ENCODE assay signal across 7 cellular contexts in the genomic region with DNA sequence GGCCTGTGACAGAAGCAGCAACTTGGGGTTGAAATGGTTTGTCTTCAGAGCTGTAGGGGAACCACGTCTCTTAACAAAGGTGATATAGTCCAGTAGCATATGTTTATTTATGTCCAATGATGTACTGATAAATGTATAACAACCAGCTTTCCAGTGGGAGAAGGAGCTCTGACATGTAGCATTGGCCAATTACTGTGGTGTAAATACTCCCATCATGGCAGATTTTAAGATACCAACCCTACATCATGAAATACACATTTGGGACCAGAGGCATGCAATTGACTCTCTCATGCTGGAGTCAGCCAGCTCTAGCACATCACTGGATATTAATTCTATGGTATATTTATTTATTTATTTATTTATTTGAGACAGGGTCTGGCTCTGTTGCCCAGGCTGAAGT. TPM values are rescaled to one million over a fixed set of nuclear protein-coding genes. Genes with fewer than 3 reads are reported as not detected.
"Had no signal": no experiment of that assay in that cellular context is flagged by ENCODE, and none has a peak within 500 bp of the region (broad histone marks: within the 10 kb centered on the region; RNA-seq: fewer than 3 reads in every experiment).

No MANE protein-coding gene starts in this region.

- H3K4me1 Mint-ChIP-seq: IgD-negative memory B cell had no signal

- H3K27ac Mint-ChIP-seq: IgD-negative memory B cell had no signal

- H3K27me3 Mint-ChIP-seq: IgD-negative memory B cell had no signal

- H3K4me3 Mint-ChIP-seq: IgD-negative memory B cell had no signal

- H3K4me3 ChIP-seq: K562 had no signal

- H3K9me3 Mint-ChIP-seq: IgD-negative memory B cell had no signal

- DNase-seq: IMR-90, KBM-7, KG1 had no signal

- H3K27ac ChIP-seq: HL-60 had no signal

RNA-seq across cellular contexts. Expression of gene CHST11, which starts 50.6 kb away (rescaled TPM):
- total RNA-seq: HepG2 had no signal
